ENCODE assay signal across 10 cellular contexts in genomic region chr5:76270214-76270613, GRCh38.
DNase-seq lines count a peak whose midpoint lies in the region; ATAC-seq and TF ChIP-seq lines count a peak whose summit lies in the region.
"Had no signal": no experiment of that assay in that cellular context is flagged by ENCODE, and none has a peak within 500 bp of the region (broad histone marks: within the 10 kb centered on the region; RNA-seq: fewer than 3 reads in every experiment).

No MANE protein-coding gene starts in this region.

- H3K27ac ChIP-seq in trophoblast cell (ENCODE audit: low read depth, low read length) (no peak overlapping the region), upper lobe of left lung (no peak overlapping the region), suprapubic skin (no peak overlapping the region)
- H3K27ac ChIP-seq in CD8-positive, alpha-beta memory T cell (ENCODE audit: low read depth, low read length): no peak overlapping the region

- peaks cover 24% of the 10 kb centered on the region for H3K4me1 Mint-ChIP-seq in activated naive CD8-positive, alpha-beta T cell treated with anti-CD3 and anti-CD28 coated beads, Interleukin-2, amount 10 ng/mL, durations not matched to agents 7 days and 5 days
- peaks cover 3 to 15% (median 11%) of the 10 kb centered on the region in 3 donors for H3K4me1 Mint-ChIP-seq in CD8-positive, alpha-beta memory T cell

- no peaks in the 10 kb centered on the region for H3K79me1 ChIP-seq in trophoblast cell (ENCODE audit: low read length)

- H3K36me3 ChIP-seq in trophoblast cell (ENCODE audit: control insufficient read depth in 1 of 2, insufficient read depth in 2 of 2, low read length in 2 of 2) (no peaks in the 10 kb centered on the region), upper lobe of left lung (no peaks in the 10 kb centered on the region), suprapubic skin (no peaks in the 10 kb centered on the region)
- no peaks in the 10 kb centered on the region for H3K36me3 ChIP-seq in CD8-positive, alpha-beta memory T cell (ENCODE audit: insufficient read depth, low read length)

- H2AK5ac ChIP-seq in trophoblast cell (ENCODE audit: low read length): no peak overlapping the region

- no peak overlapping the region for H3K4me3 ChIP-seq in trophoblast cell (ENCODE audit: low read depth, low read length)
- H3K4me3 ChIP-seq in upper lobe of left lung: no peak overlapping the region
- no peak overlapping the region for H3K4me3 ChIP-seq in suprapubic skin
- H3K4me3 ChIP-seq in CD8-positive, alpha-beta memory T cell (ENCODE audit: low read length): no peak overlapping the region

- H3K9ac ChIP-seq in trophoblast cell (ENCODE audit: low read length): no peak overlapping the region

- no peak overlapping the region for H4K91ac ChIP-seq in trophoblast cell (ENCODE audit: low read depth, low read length)

- H3K4ac ChIP-seq in trophoblast cell (ENCODE audit: low read depth, low read length): no peak overlapping the region

- no peak overlapping the region for H2BK12ac ChIP-seq in trophoblast cell (ENCODE audit: low read length)

- CTCF ChIA-PET in CD8-positive, alpha-beta memory T cell (lab: Charles Lee): interaction anchor here (0.6 kb wide), 1 partner anchor 35 kb away, joined by 3 read pairs; no protein-coding TSS in a partner anchor

- POLR2A ChIA-PET in activated naive CD8-positive, alpha-beta T cell treated with anti-CD3 and anti-CD28 coated beads, Interleukin-2, amount 10 ng/mL, durations not matched to agents 7 days and 5 days (lab: Charles Lee): interaction anchor here (1.0 kb wide), 1 partner anchor 56 kb away, joined by 3 read pairs; no protein-coding TSS in a partner anchor
- POLR2A ChIA-PET in CD8-positive, alpha-beta memory T cell (lab: Charles Lee): no interaction called here

- no peak for TF ChIP-seq CTCF in upper lobe of left lung (IDR thresholded peaks at IDR 0.05)
- no peak for TF ChIP-seq CTCF in suprapubic skin (IDR thresholded peaks at IDR 0.05)

- peaks cover 2% of the 10 kb centered on the region for H3K9me3 Mint-ChIP-seq in activated naive CD8-positive, alpha-beta T cell treated with anti-CD3 and anti-CD28 coated beads, Interleukin-2, amount 10 ng/mL, durations not matched to agents 7 days and 5 days
- H3K9me3 Mint-ChIP-seq in CD8-positive, alpha-beta memory T cell: no peaks in the 10 kb centered on the region

- no peak overlapping the region for H4K8ac ChIP-seq in trophoblast cell (ENCODE audit: low read depth, low read length)

- TF ChIP-seq POLR2A in upper lobe of left lung (IDR thresholded peaks at IDR 0.05) (no peak), suprapubic skin (IDR thresholded peaks at IDR 0.05) (no peak)

- no peak overlapping the region for H3K4me2 ChIP-seq in trophoblast cell (ENCODE audit: low read length)

- H3K79me2 ChIP-seq in trophoblast cell (ENCODE audit: control insufficient read depth, insufficient read depth, low read length, poor library complexity): no peaks in the 10 kb centered on the region

- ATAC-seq in GM18511 (IDR thresholded peaks at IDR 0.05; ENCODE audit: unreplicated experiment) (peak; percentile 59), HG03342 (IDR thresholded peaks at IDR 0.05; ENCODE audit: unreplicated experiment) (peak; percentile 42), upper lobe of left lung (ENCODE audit: low FRiP score in 2 of 2) (no peak), HG03135 (IDR thresholded peaks at IDR 0.05; ENCODE audit: unreplicated experiment) (no peak)
- ATAC-seq in activated naive CD8-positive, alpha-beta T cell treated with anti-CD3 and anti-CD28 coated beads, Interleukin-2, amount 10 ng/mL, durations not matched to agents 7 days and 5 days (ENCODE audit: low read depth): no peak
- ATAC-seq: left cardiac atrium had no signal

- WGBS in trophoblast cell (ENCODE audit: extremely low coverage, insufficient coverage, insufficient read length): no CpG with 5 or more reads among the region's 1 CpG
- 16 to 37% methylated on average over 1 of the region's 1 CpG for WGBS in upper lobe of left lung, 2 donors
- 10% methylated on average over 1 of the region's 1 CpG for WGBS in suprapubic skin

- H3K4me1 ChIP-seq in trophoblast cell (ENCODE audit: control insufficient read depth in 1 of 2, insufficient read depth in 2 of 2, low read length in 2 of 2): no peaks in the 10 kb centered on the region
- peaks cover 0 to 7% (median 2%) of the 10 kb centered on the region in 4 donors for H3K4me1 ChIP-seq in upper lobe of left lung
- peaks cover 6% of the 10 kb centered on the region for H3K4me1 ChIP-seq in suprapubic skin
- no peaks in the 10 kb centered on the region for H3K4me1 ChIP-seq in CD8-positive, alpha-beta memory T cell (ENCODE audit: insufficient read depth, low read length)

- H3K9me3 ChIP-seq in trophoblast cell (ENCODE audit: insufficient read depth, low read depth, low read length) (no peaks in the 10 kb centered on the region), upper lobe of left lung (no peaks in the 10 kb centered on the region), suprapubic skin (no peaks in the 10 kb centered on the region)
- no peaks in the 10 kb centered on the region for H3K9me3 ChIP-seq in CD8-positive, alpha-beta memory T cell (ENCODE audit: low read length)

- no peaks in the 10 kb centered on the region for H3K27me3 Mint-ChIP-seq in activated naive CD8-positive, alpha-beta T cell treated with anti-CD3 and anti-CD28 coated beads, Interleukin-2, amount 10 ng/mL, durations not matched to agents 7 days and 5 days
- H3K27me3 Mint-ChIP-seq in CD8-positive, alpha-beta memory T cell: peaks cover 11 to 15% of the 10 kb centered on the region in 2 donors

- H3K36me3 Mint-ChIP-seq in activated naive CD8-positive, alpha-beta T cell treated with anti-CD3 and anti-CD28 coated beads, Interleukin-2, amount 10 ng/mL, durations not matched to agents 7 days and 5 days: peaks cover 8% of the 10 kb centered on the region
- no peaks in the 10 kb centered on the region for H3K36me3 Mint-ChIP-seq in CD8-positive, alpha-beta memory T cell

- no peak overlapping the region for H4K12ac ChIP-seq in trophoblast cell (ENCODE audit: low read depth, low read length)

- no peak overlapping the region for H3K14ac ChIP-seq in trophoblast cell (ENCODE audit: low read length)

- H3K23ac ChIP-seq in trophoblast cell (ENCODE audit: low read length): no peak overlapping the region

- peak overlapping the region; percentile 68 for H3K27ac Mint-ChIP-seq in activated naive CD8-positive, alpha-beta T cell treated with anti-CD3 and anti-CD28 coated beads, Interleukin-2, amount 10 ng/mL, durations not matched to agents 7 days and 5 days
- H3K27ac Mint-ChIP-seq in CD8-positive, alpha-beta memory T cell: peak overlapping the region in 2 of 8 donors; percentile 3 to 30

- peak overlapping the region; percentile 56 for H3K4me3 Mint-ChIP-seq in activated naive CD8-positive, alpha-beta T cell treated with anti-CD3 and anti-CD28 coated beads, Interleukin-2, amount 10 ng/mL, durations not matched to agents 7 days and 5 days
- H3K4me3 Mint-ChIP-seq in CD8-positive, alpha-beta memory T cell: no peak overlapping the region

- H3K18ac ChIP-seq in trophoblast cell (ENCODE audit: low read length): no peak overlapping the region

- H2BK120ac ChIP-seq in trophoblast cell (ENCODE audit: insufficient read depth, low read length, poor library complexity): no peak overlapping the region

- no peak for DNase-seq in activated naive CD8-positive, alpha-beta T cell treated with anti-CD3 and anti-CD28 coated beads, Interleukin-2, amount 10 ng/mL, durations not matched to agents 7 days and 5 days
- DNase-seq in trophoblast cell (peak; percentile 6 to 40), upper lobe of left lung (no peak), suprapubic skin (ENCODE audit: low spot score in 2 of 2) (no peak)
- DNase-seq in CD8-positive, alpha-beta memory T cell: no peak
- DNase-seq: left cardiac atrium, NCI-H187 had no signal

- H2AFZ ChIP-seq in trophoblast cell (ENCODE audit: insufficient read depth, low read length, poor library complexity): no peak overlapping the region

- peaks cover 3% of the 10 kb centered on the region for H3K27me3 ChIP-seq in trophoblast cell (ENCODE audit: insufficient read depth, low read length)
- no peaks in the 10 kb centered on the region for H3K27me3 ChIP-seq in upper lobe of left lung
- H3K27me3 ChIP-seq in suprapubic skin: no peaks in the 10 kb centered on the region
- no peaks in the 10 kb centered on the region for H3K27me3 ChIP-seq in CD8-positive, alpha-beta memory T cell (ENCODE audit: insufficient read depth, low read length, poor library complexity, severe bottlenecking)

- TF ChIP-seq EP300 in upper lobe of left lung (IDR thresholded peaks at IDR 0.05): no peak
- TF ChIP-seq EP300 in suprapubic skin (IDR thresholded peaks at IDR 0.05): no peak

- no peak overlapping the region for H2BK5ac ChIP-seq in trophoblast cell (ENCODE audit: low read depth, low read length, poor library complexity)

Comparison
In these comparisons a context has a peak if more than half of its experiments do, and no peak if none do; other contexts are left out.
1. ATAC-seq: peak in GM18511 (single experiment) and HG03342 (single experiment); none in activated naive CD8-positive, alpha-beta T cell treated with anti-CD3 and anti-CD28 coated beads, Interleukin-2, amount 10 ng/mL, durations not matched to agents 7 days and 5 days (single experiment), upper lobe of left lung (0 of 2) and HG03135 (single experiment).
2. DNase-seq: peak in trophoblast cell (2 of 2); none in activated naive CD8-positive, alpha-beta T cell treated with anti-CD3 and anti-CD28 coated beads, Interleukin-2, amount 10 ng/mL, durations not matched to agents 7 days and 5 days (single experiment), upper lobe of left lung (0 of 2), suprapubic skin (0 of 2) and CD8-positive, alpha-beta memory T cell (0 of 5).